Comparison of ENCODE assay signal across 17 cellular contexts in genomic region chr4:164081371-164081770, GRCh38.
DNase-seq lines count a peak whose midpoint lies in the region; ATAC-seq and TF ChIP-seq lines count a peak whose summit lies in the region.
"Had no signal": no experiment of that assay in that cellular context is flagged by ENCODE, and none has a peak within 500 bp of the region (broad histone marks: within the 10 kb centered on the region; RNA-seq: fewer than 3 reads in every experiment).

No MANE protein-coding gene starts in this region.

- POLR2A ChIA-PET in A673 (lab: Charles Lee; ENCODE audit: low non-redundant PET) = no interaction called here

- intact Hi-C loops in A673 (cut with micrococcal nuclease; ENCODE audit: unreplicated experiment) = loop anchor here (10.0 kb wide), 1 partner anchor 403 kb away; no protein-coding TSS in a partner anchor

- peak overlapping the region; percentile 80 for H3K27ac Mint-ChIP-seq in GM23338
- H3K27ac Mint-ChIP-seq: CD4-positive, CD25-positive, alpha-beta regulatory T cell had no signal

- H4K20me1 ChIP-seq in GM23338 (replicated peaks; ENCODE audit: insufficient read depth) (no peaks in the 10 kb centered on the region), osteoblast (ENCODE audit: insufficient read depth, low read length) (no peaks in the 10 kb centered on the region)

- H3K4me3 ChIP-seq in A673 (ENCODE audit: low read depth, low read length, poor library complexity, severe bottlenecking) = no peak overlapping the region
- no peak overlapping the region for H3K4me3 ChIP-seq in GM23338
- no peak overlapping the region for H3K4me3 ChIP-seq in osteoblast (ENCODE audit: insufficient read depth, low read length)
- H3K4me3 ChIP-seq: K562 had no signal

- no peaks in the 10 kb centered on the region for H3K9me3 ChIP-seq in A673 (ENCODE audit: low read depth, low read length, poor library complexity, severe bottlenecking)
- H3K9me3 ChIP-seq in osteoblast (ENCODE audit: low read depth, low read length) = no peaks in the 10 kb centered on the region
- H3K9me3 ChIP-seq: BE2C, Caco-2 had no signal

- H3K27ac ChIP-seq in A673 (ENCODE audit: low read depth, low read length, poor library complexity, severe bottlenecking) (peak overlapping the region; percentile 44), GM23338 (ENCODE audit: low read depth) (no peak overlapping the region), osteoblast (ENCODE audit: low read depth, low read length) (no peak overlapping the region)

- H3K79me2 ChIP-seq in GM23338 (replicated peaks; ENCODE audit: insufficient read depth) (no peaks in the 10 kb centered on the region), osteoblast (ENCODE audit: insufficient read depth, low read length) (no peaks in the 10 kb centered on the region)

- no TSS peak for BruUV-seq in A673 (replicated peaks; lab: Mats Ljungman, UMichigan)

- TF ChIP-seq CTCF in A673 (conservative IDR thresholded peaks at IDR 0.05; ENCODE audit: low read depth, low read length) (no peak), GM23338 (conservative IDR thresholded peaks at IDR 0.05; ENCODE audit: low read depth in 2 of 2) (no peak), osteoblast (IDR thresholded peaks at IDR 0.05; ENCODE audit: extremely low read depth, low read depth, low read length) (no peak)

- no peaks in the 10 kb centered on the region for H3F3A ChIP-seq in GM23338 (replicated peaks; ENCODE audit: low read depth)

- H3K4me3 Mint-ChIP-seq in GM23338 = no peak overlapping the region

- ATAC-seq in GM23338 = peak; percentile 64
- ATAC-seq: K562 had no signal

- H3K27me3 ChIP-seq in A673 (replicated peaks; ENCODE audit: insufficient read depth, low read depth, low read length, poor library complexity) (no peaks in the 10 kb centered on the region), GM23338 (ENCODE audit: insufficient read depth) (no peaks in the 10 kb centered on the region), osteoblast (ENCODE audit: insufficient read depth, low read length) (no peaks in the 10 kb centered on the region)
- H3K27me3 ChIP-seq: BE2C had no signal

- H3K9me3 Mint-ChIP-seq in GM23338 = 0 out of 3 replicates have a peak, but pooled peaks cover 4% of the 10 kb centered on the region

- H3K9me2 ChIP-seq in GM23338 (ENCODE audit: insufficient read depth) = no peaks in the 10 kb centered on the region

- H3K4me1 ChIP-seq in A673 (ENCODE audit: insufficient read depth, low read length, poor library complexity, severe bottlenecking) (peaks cover 11% of the 10 kb centered on the region), GM23338 (ENCODE audit: insufficient read depth) (no peaks in the 10 kb centered on the region), osteoblast (ENCODE audit: insufficient read depth, low read length) (no peaks in the 10 kb centered on the region)
- H3K4me1 ChIP-seq: BE2C, Caco-2 had no signal

- no peaks in the 10 kb centered on the region for H3K36me3 Mint-ChIP-seq in GM23338 (ENCODE audit: low read depth)
- H3K36me3 Mint-ChIP-seq: CD4-positive, CD25-positive, alpha-beta regulatory T cell had no signal

- CTCF ChIA-PET in A673 (lab: Charles Lee) = no interaction called here

- H2AFZ ChIP-seq in GM23338 = no peak overlapping the region
- H2AFZ ChIP-seq in osteoblast (ENCODE audit: low read length) = no peak overlapping the region

- no peaks in the 10 kb centered on the region for H3K4me1 Mint-ChIP-seq in GM23338
- H3K4me1 Mint-ChIP-seq: CD4-positive, CD25-positive, alpha-beta regulatory T cell had no signal

- no peaks in the 10 kb centered on the region for H3K36me3 ChIP-seq in A673 (ENCODE audit: insufficient read depth, low read length, poor library complexity, severe bottlenecking)
- no peaks in the 10 kb centered on the region for H3K36me3 ChIP-seq in GM23338 (ENCODE audit: insufficient read depth)
- H3K36me3 ChIP-seq in osteoblast (ENCODE audit: insufficient read depth, low read length) = no peaks in the 10 kb centered on the region
- H3K36me3 ChIP-seq: BE2C had no signal

- H3K4me2 ChIP-seq in GM23338 (no peak overlapping the region), osteoblast (ENCODE audit: insufficient read depth, low read length) (no peak overlapping the region)

- no peaks in the 10 kb centered on the region for H3K27me3 Mint-ChIP-seq in GM23338 (ENCODE audit: insufficient read depth, low read depth, poor library complexity)
- H3K27me3 Mint-ChIP-seq: CD4-positive, CD25-positive, alpha-beta regulatory T cell had no signal

- DNase-seq in A673 (ENCODE audit: low spot score) (no peak), GM23338 (ENCODE audit: low spot score) (peak; percentile 19), iPS DF 19.7 (ENCODE audit: low read depth, low spot score) (peak; percentile 7), osteoblast (ENCODE audit: insufficient read length, low spot score, missing footprints) (peak; percentile 1), globus pallidus (ENCODE audit: low spot score) (no peak), H4 (ENCODE audit: low spot score) (no peak)
- DNase-seq: ACHN; BE2C; C1 segment of cervical spinal cord; Caco-2; CD4-positive, CD25-positive, alpha-beta regulatory T cell; DMS153; DMS79; GDM1; HCEC 1CT; IMR-90 had no signal

TF ChIP-seq in GM23338, 12 proteins besides CTCF, POLR2A, EP300 and RAD21 (continues in another document):
- TF ChIP-seq REST (IDR thresholded peaks at IDR 0.05; ENCODE audit: unreplicated experiment) = no peak
- no peak for TF ChIP-seq POLR2AphosphoS5 (IDR thresholded peaks at IDR 0.05; ENCODE audit: low read depth)

Comparison
In these comparisons a context has a peak if more than half of its experiments do, and no peak if none do; other contexts are left out.
1. DNase-seq: peak in GM23338 (single experiment), iPS DF 19.7 (single experiment) and osteoblast (single experiment); none in A673 (single experiment), globus pallidus (single experiment) and H4 (single experiment).